23 cellular contexts compared by ENCODE assay signal in the genomic region with DNA sequence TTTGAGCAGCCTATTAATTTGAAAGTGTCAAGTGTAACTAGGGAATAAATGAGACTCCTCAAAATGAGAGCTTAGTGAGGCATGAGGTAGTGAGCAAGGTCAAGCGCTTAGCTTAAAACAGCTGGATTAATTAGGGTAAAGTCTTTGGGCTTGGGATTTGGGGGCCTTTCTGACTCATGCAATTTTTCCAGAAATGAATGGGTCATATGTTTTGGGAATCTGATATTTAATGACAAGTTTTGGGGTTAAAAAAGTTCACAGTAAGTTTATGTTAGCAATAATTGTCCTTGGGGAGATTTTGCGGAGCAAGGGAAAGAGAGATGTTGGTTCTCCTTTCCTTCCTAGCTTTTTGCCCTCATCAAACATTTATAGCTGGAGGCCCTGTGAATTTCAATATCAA. TPM values are rescaled to one million over a fixed set of nuclear protein-coding genes. Genes with fewer than 3 reads are reported as not detected.
DNase-seq lines count a peak whose midpoint lies in the region; ATAC-seq, FAIRE-seq and TF ChIP-seq lines count a peak whose summit lies in the region.
"Had no signal": no experiment of that assay in that cellular context is flagged by ENCODE, and none has a peak within 500 bp of the region (broad histone marks: within the 10 kb centered on the region; RNA-seq: fewer than 3 reads in every experiment).

No MANE protein-coding gene starts in this region.

- TF ChIP-seq CTCF in heart left ventricle (IDR thresholded peaks at IDR 0.05) (no peak), psoas muscle (IDR thresholded peaks at IDR 0.05) (no peak), suprapubic skin (IDR thresholded peaks at IDR 0.05) (no peak)

- TF ChIP-seq POLR2A in heart left ventricle (IDR thresholded peaks at IDR 0.05) (no peak), suprapubic skin (IDR thresholded peaks at IDR 0.05) (no peak)

- intact Hi-C loops in heart left ventricle (cut with DNase I) = loop anchor here in 8 of 10 donors (5.0 to 10.0 kb wide), 10 partner anchors 65 to 298 kb away; no protein-coding TSS in a partner anchor
- intact Hi-C loops in Right ventricle myocardium inferior (cut with DNase I) = loop anchor here (10.0 kb wide), 2 partner anchors 68 to 168 kb away; no protein-coding TSS in a partner anchor
- intact Hi-C loops in psoas muscle (cut with DNase I) = loop anchor here (5.0 to 10.0 kb wide), 2 partner anchors 120 to 478 kb away; no protein-coding TSS in a partner anchor

- H3K36me3 ChIP-seq in heart left ventricle (no peaks in the 10 kb centered on the region), psoas muscle (ENCODE audit: insufficient read depth in 1 of 2, low read depth in 1 of 2) (no peaks in the 10 kb centered on the region), suprapubic skin (no peaks in the 10 kb centered on the region)

- H3K27ac ChIP-seq in heart left ventricle (peak overlapping the region in 8 of 12 donors; percentile 33 to 86 (median 67)), psoas muscle (peak overlapping the region; percentile 92), suprapubic skin (peak overlapping the region; percentile 84)
- H3K27ac ChIP-seq: C4-2B had no signal

- no peak for ATAC-seq in heart left ventricle
- no peak for ATAC-seq in Right ventricle myocardium inferior
- no peak for ATAC-seq in psoas muscle
- no peak for ATAC-seq in GM18498 (IDR thresholded peaks at IDR 0.05; ENCODE audit: unreplicated experiment)
- no peak for ATAC-seq in GM19023 (IDR thresholded peaks at IDR 0.05; ENCODE audit: unreplicated experiment)

- H3K27me3 ChIP-seq in heart left ventricle (no peaks in the 10 kb centered on the region), psoas muscle (ENCODE audit: insufficient read depth in 3 of 3, low read length in 2 of 3) (no peaks in the 10 kb centered on the region), suprapubic skin (no peaks in the 10 kb centered on the region)

- H3K9me3 ChIP-seq in heart left ventricle (no peaks in the 10 kb centered on the region), psoas muscle (no peaks in the 10 kb centered on the region), suprapubic skin (no peaks in the 10 kb centered on the region)

- WGBS in heart left ventricle, 4 donors = 84 to 89% (median 87%) methylated on average over 2 of the region's 2 CpGs
- WGBS in psoas muscle, 3 donors = 82 to 91% (median 88%) methylated on average over 2 of the region's 2 CpGs
- WGBS in suprapubic skin = 93% methylated on average over 2 of the region's 2 CpGs

- no peak overlapping the region for H3K4me3 ChIP-seq in heart left ventricle
- H3K4me3 ChIP-seq in psoas muscle = peak overlapping the region; percentile 48
- no peak overlapping the region for H3K4me3 ChIP-seq in suprapubic skin

- no peak for FAIRE-seq in urothelium cell line (lab: Jason Lieb, UNC)
- FAIRE-seq: RCC 7860 had no signal

- TF ChIP-seq EP300 in suprapubic skin (IDR thresholded peaks at IDR 0.05) = no peak

- peaks cover 0 to 34% (median 14%) of the 10 kb centered on the region in 12 donors for H3K4me1 ChIP-seq in heart left ventricle
- H3K4me1 ChIP-seq in psoas muscle = peaks cover 30% of the 10 kb centered on the region
- peaks cover 32% of the 10 kb centered on the region for H3K4me1 ChIP-seq in suprapubic skin

- DNase-seq in heart left ventricle (no peak), Right ventricle myocardium inferior (ENCODE audit: missing footprints) (no peak), fibroblast of peridontal ligament (ENCODE audit: extremely low read depth) (peak; percentile 67), psoas muscle (no peak), suprapubic skin (ENCODE audit: low spot score in 2 of 2) (no peak), urothelium cell line (ENCODE audit: low spot score) (no peak)
- DNase-seq: 8988T; Calu3; CD8-positive, alpha-beta memory T cell; DMS53; GDM1; H7; Kasumi-1; NCI-H1092; NCI-H1436; NCI-H187 treated with DMSO at 0.1 percent for 48 hours; NCI-H2107; NCI-H526 treated with DMSO at 0.1 percent for 48 hours; OCI-M1 had no signal

RNA-seq across cellular contexts. Expression of a gene that starts 29.2 kb away (rescaled TPM):
- total RNA-seq in heart left ventricle (100 to 1,000 TPM in 1 of 9 donors, 10 to 100 TPM in 8; 17.7 to 118 (median 73.0) TPM), Right ventricle myocardium inferior (28.1 TPM), psoas muscle (100 to 1,000 TPM in 1 of 4 donors, 10 to 100 TPM in 3; 42.0 to 125 (median 80.5) TPM), suprapubic skin (100 to 1,000 TPM; 379 to 684 (median 450) TPM)
- polyA plus RNA-seq in heart left ventricle (10 to 100 TPM; 19.7 to 56.7 TPM), psoas muscle (10 to 100 TPM; 34.4 to 96.9 (median 46.4) TPM)
